ENCODE assay signal across 13 cellular contexts in genomic region chr10:11272915-11273389, GRCh38.
DNase-seq lines count a peak whose midpoint lies in the region; ATAC-seq and TF ChIP-seq lines count a peak whose summit lies in the region.
"Had no signal": no experiment of that assay in that cellular context is flagged by ENCODE, and none has a peak within 500 bp of the region (broad histone marks: within the 10 kb centered on the region; RNA-seq: fewer than 3 reads in every experiment).

No MANE protein-coding gene starts in this region.

- H3K27me3 Mint-ChIP-seq in GM23338 (ENCODE audit: insufficient read depth, low read depth, poor library complexity): no peaks in the 10 kb centered on the region

- H3K4me1 Mint-ChIP-seq in GM23338: peaks cover 15% of the 10 kb centered on the region
- H3K4me1 Mint-ChIP-seq: CD14-positive monocyte had no signal

- H3K4me1 ChIP-seq in GM23338 (ENCODE audit: insufficient read depth): peaks cover 12% of the 10 kb centered on the region
- H3K4me1 ChIP-seq: colonic mucosa, parathyroid adenoma had no signal

- no peaks in the 10 kb centered on the region for H4K20me1 ChIP-seq in GM23338 (replicated peaks; ENCODE audit: insufficient read depth)

- peaks cover 41 to 56% of the 10 kb centered on the region in 2 donors for H3K36me3 Mint-ChIP-seq in activated naive CD4-positive, alpha-beta T cell treated with anti-CD3 and anti-CD28 coated beads, Interleukin-2, amount 50 U/mL, for 72 hours
- no peaks in the 10 kb centered on the region for H3K36me3 Mint-ChIP-seq in GM23338 (ENCODE audit: low read depth)

- no peaks in the 10 kb centered on the region for H3K9me2 ChIP-seq in GM23338 (ENCODE audit: insufficient read depth)

- no peaks in the 10 kb centered on the region for H3K36me3 ChIP-seq in GM23338 (ENCODE audit: insufficient read depth)
- H3K36me3 ChIP-seq: colonic mucosa had no signal

- H3K4me3 ChIP-seq in GM23338: no peak overlapping the region
- H3K4me3 ChIP-seq: colonic mucosa, testis had no signal

- peak; percentile 35 for ATAC-seq in GM18520 (IDR thresholded peaks at IDR 0.05; ENCODE audit: unreplicated experiment)
- peak; percentile 69 for ATAC-seq in HG02885 (IDR thresholded peaks at IDR 0.05; ENCODE audit: poor library complexity, unreplicated experiment)
- ATAC-seq in activated naive CD4-positive, alpha-beta T cell treated with anti-CD3 and anti-CD28 coated beads, Interleukin-2, amount 50 U/mL, for 72 hours: peak; percentile 87
- ATAC-seq in GM23338: no peak

- no peak overlapping the region for H2AFZ ChIP-seq in GM23338
- H2AFZ ChIP-seq: parathyroid adenoma had no signal

- no peaks in the 10 kb centered on the region for H3F3A ChIP-seq in GM23338 (replicated peaks; ENCODE audit: low read depth)

- H3K4me2 ChIP-seq in GM23338: no peak overlapping the region

- no peak overlapping the region for H3K4me3 Mint-ChIP-seq in GM23338
- H3K4me3 Mint-ChIP-seq: CD14-positive monocyte had no signal

- no peaks in the 10 kb centered on the region for H3K27me3 ChIP-seq in GM23338 (ENCODE audit: insufficient read depth)
- H3K27me3 ChIP-seq: colonic mucosa, testis had no signal

- peak; percentile 89 for DNase-seq in CD1c-positive myeloid dendritic cell (ENCODE audit: extremely low spot score)
- DNase-seq in activated naive CD4-positive, alpha-beta T cell treated with anti-CD3 and anti-CD28 coated beads, Interleukin-2, amount 50 U/mL, for 72 hours (ENCODE audit: low spot score in 2 of 2): peak in 1 of 2 donors; percentile 35
- DNase-seq in NCI-H2196 treated with DMSO at 0.1 percent for 48 hours (lab: John Stamatoyannopoulos, UW; ENCODE audit: unreplicated experiment): no peak
- no peak for DNase-seq in NCI-H345 treated with DMSO at 0.1 percent for 48 hours (lab: John Stamatoyannopoulos, UW; ENCODE audit: unreplicated experiment)
- no peak for DNase-seq in GM23338 (ENCODE audit: low spot score)
- DNase-seq in UCSD-AML1 (lab: John Stamatoyannopoulos, UW; ENCODE audit: unreplicated experiment): no peak
- DNase-seq: colonic mucosa, IMR-90, testis had no signal

- H3K79me2 ChIP-seq in GM23338 (replicated peaks; ENCODE audit: insufficient read depth): no peaks in the 10 kb centered on the region
- H3K79me2 ChIP-seq: parathyroid adenoma had no signal

- TF ChIP-seq CTCF in GM23338 (conservative IDR thresholded peaks at IDR 0.05; ENCODE audit: low read depth in 2 of 2): no peak

- H3K27ac Mint-ChIP-seq in activated naive CD4-positive, alpha-beta T cell treated with anti-CD3 and anti-CD28 coated beads, Interleukin-2, amount 50 U/mL, for 72 hours: peak overlapping the region; percentile 92 to 96
- no peak overlapping the region for H3K27ac Mint-ChIP-seq in GM23338

- no peak overlapping the region for H3K27ac ChIP-seq in GM23338 (ENCODE audit: low read depth)
- H3K27ac ChIP-seq: colonic mucosa, parathyroid adenoma, testis had no signal

- no peaks in the 10 kb centered on the region for H3K9me3 Mint-ChIP-seq in activated naive CD4-positive, alpha-beta T cell treated with anti-CD3 and anti-CD28 coated beads, Interleukin-2, amount 50 U/mL, for 72 hours
- H3K9me3 Mint-ChIP-seq in GM23338: no peaks in the 10 kb centered on the region
- H3K9me3 Mint-ChIP-seq: CD14-positive monocyte had no signal

TF ChIP-seq in GM23338, 12 proteins besides CTCF, POLR2A, EP300 and RAD21:
- no peak for TF ChIP-seq CREB1 (CRISPR knock-in tag; IDR thresholded peaks at IDR 0.05; ENCODE audit: low read depth)
- no peak for TF ChIP-seq NANOG (IDR thresholded peaks at IDR 0.05; ENCODE audit: borderline replicate concordance)
- TF ChIP-seq JUNB (IDR thresholded peaks at IDR 0.05; ENCODE audit: unreplicated experiment): no peak
- TF ChIP-seq ZNF331 (CRISPR knock-in tag; IDR thresholded peaks at IDR 0.05; ENCODE audit: low read depth): no peak
- no peak for TF ChIP-seq ZNF462 (CRISPR knock-in tag; IDR thresholded peaks at IDR 0.05)
- TF ChIP-seq EZH2phosphoT487 (IDR thresholded peaks at IDR 0.05; ENCODE audit: unreplicated experiment): no peak
- TF ChIP-seq REST (IDR thresholded peaks at IDR 0.05; ENCODE audit: unreplicated experiment): no peak
- no peak for TF ChIP-seq ZNF114 (CRISPR knock-in tag; IDR thresholded peaks at IDR 0.05)
- TF ChIP-seq EZH2 (IDR thresholded peaks at IDR 0.05; ENCODE audit: low read depth, unreplicated experiment): no peak
